In the genomic region with DNA sequence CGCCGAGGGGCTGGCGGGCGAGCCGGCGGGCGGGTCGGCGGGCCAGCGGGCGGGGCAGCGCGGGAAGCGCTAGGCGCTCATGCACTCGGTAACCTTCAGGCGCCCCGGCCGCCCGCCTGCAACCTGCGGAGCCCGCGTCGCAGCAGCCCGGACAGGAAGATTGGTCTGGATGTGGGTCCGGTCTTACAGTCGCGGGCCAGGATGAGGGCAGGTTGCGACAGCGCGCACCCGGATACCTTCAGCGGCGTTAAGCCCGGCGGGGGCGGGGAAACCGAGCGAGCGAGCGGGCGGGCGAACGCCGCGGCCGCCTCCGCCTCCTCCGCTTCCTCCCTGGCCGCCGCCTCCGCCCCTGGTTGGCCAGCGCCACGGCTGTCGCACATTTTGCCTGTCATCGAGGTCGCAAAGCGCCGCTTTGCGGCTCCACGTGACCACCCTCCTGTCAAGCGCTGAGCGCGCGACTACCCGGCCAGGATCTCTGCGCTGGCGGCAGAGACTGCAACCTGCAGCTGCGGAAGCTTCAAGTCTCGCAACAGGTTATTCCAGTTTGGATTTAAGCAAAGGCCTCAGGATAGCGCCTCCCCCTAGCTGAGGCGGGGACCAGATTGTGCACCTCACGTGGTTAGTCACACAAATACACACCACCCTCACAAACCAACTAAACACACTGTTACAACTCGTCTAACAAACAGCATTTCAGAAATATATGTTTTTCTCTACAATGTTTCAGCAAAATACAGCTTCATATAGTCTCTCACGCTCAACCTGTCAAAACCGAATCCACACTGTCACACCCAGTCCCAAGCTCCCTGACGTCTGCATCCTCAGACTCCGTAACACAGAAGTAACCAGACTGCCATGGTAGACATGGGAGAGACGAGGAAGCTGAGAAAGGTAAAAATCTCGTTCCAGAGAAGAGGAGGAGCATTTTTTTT, we compare ENCODE assay signal across 1 cellular context.
TF ChIP-seq lines count a peak whose summit lies in the region.

FAF1 (minus strand) TSS at position 355 of the 932 bp plus-strand sequence. CDS start 456 bp downstream, outside the sequence.

TF ChIP-seq in K562, 482 proteins besides CTCF, POLR2A, EP300 and RAD21 (continued from another document and continues in another):
- TF ChIP-seq, protein P1, sequence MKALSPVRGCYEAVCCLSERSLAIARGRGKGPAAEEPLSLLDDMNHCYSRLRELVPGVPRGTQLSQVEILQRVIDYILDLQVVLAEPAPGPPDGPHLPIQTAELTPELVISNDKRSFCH (CRISPR knock-in tag; IDR thresholded peaks at IDR 0.05): no peak
- TF ChIP-seq, protein P1 (tag; IDR thresholded peaks at IDR 0.05): peak; percentile 70; the same call in 1 of the 2 replicates
- TF ChIP-seq PCBP1 (IDR thresholded peaks at IDR 0.05; ENCODE audit: low read depth, low read length, poor library complexity, severe bottlenecking) (peak; percentile 82), ZNF197 (CRISPR knock-in tag; IDR thresholded peaks at IDR 0.05; ENCODE audit: low read depth) (no peak; the same call in 1 of the 2 replicates), TGIF2 (CRISPR knock-in tag; IDR thresholded peaks at IDR 0.05) (peak; percentile 94), POLR3A (IDR thresholded peaks at IDR 0.05; ENCODE audit: borderline replicate concordance, extremely low read depth, insufficient read depth, insufficient read length) (no peak), TRIM25 (IDR thresholded peaks at IDR 0.05; ENCODE audit: borderline replicate concordance) (no peak), XRCC3 (IDR thresholded peaks at IDR 0.05) (no peak), DACH1 (IDR thresholded peaks at IDR 0.05; ENCODE audit: partially characterized antibody) (no peak), ZNF175 (CRISPR knock-in tag; IDR thresholded peaks at IDR 0.05; ENCODE audit: low read depth) (no peak), PHB2 (IDR thresholded peaks at IDR 0.05; ENCODE audit: low read depth) (no peak), HDAC3 (IDR thresholded peaks at IDR 0.05; ENCODE audit: borderline replicate concordance, partially characterized antibody) (no peak), ZBTB2 (IDR thresholded peaks at IDR 0.05) (no peak), ZNF121 (CRISPR knock-in tag; conservative IDR thresholded peaks at IDR 0.05) (no peak), ZNF79 (CRISPR knock-in tag; IDR thresholded peaks at IDR 0.05; ENCODE audit: low read depth) (0 out of 2 replicates have a peak, but pooled peaks have one; percentile 4), ZBTB8A (IDR thresholded peaks at IDR 0.05; ENCODE audit: partially characterized antibody) (no peak), POLR2B (IDR thresholded peaks at IDR 0.05; ENCODE audit: low read depth, partially characterized antibody) (peak; percentile 84), TCFL5 (CRISPR knock-in tag; conservative IDR thresholded peaks at IDR 0.05) (no peak), ZNF311 (CRISPR knock-in tag; IDR thresholded peaks at IDR 0.05) (no peak), FOXM1 (IDR thresholded peaks at IDR 0.05; ENCODE audit: low read depth) (no peak; the same call in 1 of the 2 replicates), FOXM1 (CRISPR knock-in tag; IDR thresholded peaks at IDR 0.05; ENCODE audit: low read depth) (0 out of 2 replicates have a peak, but pooled peaks have one; percentile 81), HMGXB4 (CRISPR knock-in tag; IDR thresholded peaks at IDR 0.05) (no peak), SRF (CRISPR knock-in tag; IDR thresholded peaks at IDR 0.05) (peak in 1 of 2 experiments; percentile 73; a peak in 2 of 4 replicates), ZC3H11A (IDR thresholded peaks at IDR 0.05; ENCODE audit: low read depth, low read length) (no peak; the same call in 1 of the 2 replicates), KHSRP (IDR thresholded peaks at IDR 0.05) (peak; percentile 67), PCBP2 (IDR thresholded peaks at IDR 0.05; ENCODE audit: low read depth, low read length, poor library complexity, severe bottlenecking) (no peak), HEY1 (CRISPR knock-in tag; IDR thresholded peaks at IDR 0.05; ENCODE audit: borderline replicate concordance) (no peak), ZBTB11 (CRISPR knock-in tag; IDR thresholded peaks at IDR 0.05) (peak in 1 of 3 experiments; percentile 91; a peak in 2 of 6 replicates), MEF2D (tag; conservative IDR thresholded peaks at IDR 0.05; ENCODE audit: low read depth) (no peak; the same call in 1 of the 2 replicates), PTRF (tag; IDR thresholded peaks at IDR 0.05) (no peak), POLR2AphosphoS2 (IDR thresholded peaks at IDR 0.05; ENCODE audit: low read length) (peak; percentile 42; the same call in 1 of the 2 replicates), KLF1 (tag; IDR thresholded peaks at IDR 0.05) (peak; percentile 33; the same call in 1 of the 2 replicates), FOXP1 (CRISPR knock-in tag; IDR thresholded peaks at IDR 0.05) (peak; percentile 65)
- TF ChIP-seq, protein P2, sequence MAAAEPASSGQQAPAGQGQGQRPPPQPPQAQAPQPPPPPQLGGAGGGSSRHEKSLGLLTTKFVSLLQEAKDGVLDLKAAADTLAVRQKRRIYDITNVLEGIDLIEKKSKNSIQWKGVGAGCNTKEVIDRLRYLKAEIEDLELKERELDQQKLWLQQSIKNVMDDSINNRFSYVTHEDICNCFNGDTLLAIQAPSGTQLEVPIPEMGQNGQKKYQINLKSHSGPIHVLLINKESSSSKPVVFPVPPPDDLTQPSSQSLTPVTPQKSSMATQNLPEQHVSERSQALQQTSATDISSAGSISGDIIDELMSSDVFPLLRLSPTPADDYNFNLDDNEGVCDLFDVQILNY (CRISPR knock-in tag; IDR thresholded peaks at IDR 0.05): no peak
